ENCODE assay signal across 1 cellular context in the genomic region with DNA sequence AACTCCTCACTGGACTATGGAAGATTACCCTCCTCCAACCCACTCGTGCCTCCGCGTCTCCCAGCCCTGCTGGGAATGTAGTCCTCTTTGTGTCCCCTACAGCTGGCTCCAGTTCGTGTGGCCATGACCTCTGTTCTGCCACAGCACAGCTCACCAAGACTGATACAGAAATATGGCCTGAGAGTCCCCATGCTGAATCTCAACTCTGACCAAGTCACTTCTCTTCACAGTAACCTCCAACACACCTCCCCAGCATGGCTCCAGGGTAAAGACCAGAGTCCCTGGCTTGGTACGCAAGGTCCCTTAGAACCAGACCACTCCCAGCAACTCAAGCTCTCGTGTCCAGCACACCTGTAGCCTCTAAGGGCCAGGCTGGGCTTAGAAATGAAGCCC.
TF ChIP-seq lines count a peak whose summit lies in the region.

No MANE protein-coding gene starts in this region.

TF ChIP-seq in IMR-90, 13 proteins besides CTCF, POLR2A, EP300 and RAD21:
- TF ChIP-seq MAFK (IDR thresholded peaks at IDR 0.05; ENCODE audit: low read depth, low read length) (no peak), RFX5 (IDR thresholded peaks at IDR 0.05; ENCODE audit: low read depth, low read length) (no peak), ELK1 (IDR thresholded peaks at IDR 0.05; ENCODE audit: borderline replicate concordance, low read depth, low read length) (no peak), RCOR1 (IDR thresholded peaks at IDR 0.05; ENCODE audit: insufficient replicate concordance, low read length) (no peak), CHD1 (IDR thresholded peaks at IDR 0.05; ENCODE audit: low read depth, low read length) (no peak), MXI1 (IDR thresholded peaks at IDR 0.05; ENCODE audit: borderline replicate concordance, low read depth, low read length) (no peak), CEBPB (IDR thresholded peaks at IDR 0.05; ENCODE audit: low read depth, low read length) (no peak), MAZ (IDR thresholded peaks at IDR 0.05; ENCODE audit: borderline replicate concordance, low read depth, low read length) (no peak), BHLHE40 (IDR thresholded peaks at IDR 0.05; ENCODE audit: low read depth, low read length) (no peak), SMC3 (IDR thresholded peaks at IDR 0.05; ENCODE audit: low read depth, low read length) (no peak), FOS (IDR thresholded peaks at IDR 0.05; ENCODE audit: low read depth, low read length) (no peak), NFE2L2 (IDR thresholded peaks at IDR 0.05; ENCODE audit: low read depth, low read length) (no peak)
- TF ChIP-seq, protein P1, sequence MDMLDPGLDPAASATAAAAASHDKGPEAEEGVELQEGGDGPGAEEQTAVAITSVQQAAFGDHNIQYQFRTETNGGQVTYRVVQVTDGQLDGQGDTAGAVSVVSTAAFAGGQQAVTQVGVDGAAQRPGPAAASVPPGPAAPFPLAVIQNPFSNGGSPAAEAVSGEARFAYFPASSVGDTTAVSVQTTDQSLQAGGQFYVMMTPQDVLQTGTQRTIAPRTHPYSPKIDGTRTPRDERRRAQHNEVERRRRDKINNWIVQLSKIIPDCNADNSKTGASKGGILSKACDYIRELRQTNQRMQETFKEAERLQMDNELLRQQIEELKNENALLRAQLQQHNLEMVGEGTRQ (IDR thresholded peaks at IDR 0.05; ENCODE audit: low read depth, low read length), result no peak
TF ChIP-seq in IMR-90: peak in this region for 0.
